In the genomic region with DNA sequence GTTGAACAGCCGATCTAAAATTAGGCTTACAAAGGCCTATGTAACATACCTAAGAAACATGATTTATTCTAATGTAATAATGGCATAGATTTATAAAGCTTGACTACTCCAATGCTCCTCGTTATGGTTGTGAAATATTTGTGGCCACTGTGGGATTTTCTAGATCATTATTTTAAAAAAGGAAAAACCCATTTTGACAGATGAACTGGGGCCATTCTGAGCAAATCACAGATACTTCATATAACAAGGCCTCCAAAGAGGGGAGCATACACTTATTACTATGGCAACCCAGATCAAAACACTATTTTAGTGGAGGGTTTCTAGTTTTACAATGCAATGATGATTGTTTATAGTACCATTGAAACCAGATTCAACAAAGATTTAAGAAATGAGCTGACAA, we compare ENCODE assay signal across 7 cellular contexts.
"Had no signal": no experiment of that assay in that cellular context is flagged by ENCODE, and none has a peak within 500 bp of the region (broad histone marks: within the 10 kb centered on the region; RNA-seq: fewer than 3 reads in every experiment).

No MANE protein-coding gene starts in this region.

- H3K9me3 Mint-ChIP-seq: GM23338, H9 had no signal

- FAIRE-seq: H1, H54, HTR-8/SVneo had no signal

- H3K27ac Mint-ChIP-seq: GM23338, H9 had no signal

- H3K4me2 ChIP-seq: GM23338 had no signal

- H2AFZ ChIP-seq: GM23338 had no signal

- H3K4me1 Mint-ChIP-seq: GM23338, H9 had no signal

- ATAC-seq: GM23338 had no signal

- DNase-seq: H9, HCEC 1CT, IMR-90 had no signal

- H3K4me3 ChIP-seq: GM23338 had no signal

- H3K4me3 Mint-ChIP-seq: GM23338, H9 had no signal
